In genomic region chr12:93526786-93527428, GRCh38 we compare ENCODE assay signal across 10 cellular contexts. TPM values are rescaled to one million over a fixed set of nuclear protein-coding genes. Genes with fewer than 3 reads are reported as not detected.
DNase-seq lines count a peak whose midpoint lies in the region; ATAC-seq, FAIRE-seq and TF ChIP-seq lines count a peak whose summit lies in the region.
"Had no signal": no experiment of that assay in that cellular context is flagged by ENCODE, and none has a peak within 500 bp of the region (broad histone marks: within the 10 kb centered on the region; RNA-seq: fewer than 3 reads in every experiment).

No MANE protein-coding gene starts in this region.

- peak; percentile 28 to 92 for DNase-seq in A549 (ENCODE audit: low read depth in 1 of 2, low spot score in 1 of 2)
- DNase-seq in SW480 (ENCODE audit: low spot score), result peak; percentile 69
- peak; percentile 58 for DNase-seq in hepatic stellate cell (ENCODE audit: low spot score)
- no peak for DNase-seq in NCI-H2029 (lab: John Stamatoyannopoulos, UW)
- DNase-seq in activated effector memory CD4-positive, alpha-beta T cell treated with Interleukin-2 at 50 U/mL for 16 hours, result no peak
- DNase-seq: activated CD8-positive, alpha-beta memory T cell treated with anti-CD3 and anti-CD28 coated beads for 24 hours had no signal

- H3K4me3 ChIP-seq in A549 (no peak overlapping the region), HEK293 (ENCODE audit: low read depth, low read length) (no peak overlapping the region)
- H3K4me3 ChIP-seq: BLaER1 treated with 17β-estradiol and CSF1 and Interleukin-3, amounts not matched to agents 10 nM and 100 nM had no signal

- 3% methylated on average over 4 of the region's 4 CpGs for WGBS in A549 (ENCODE audit: missing lambda C conversion rate)

- no peak for TF ChIP-seq POLR2A in A549 (IDR thresholded peaks at IDR 0.05; ENCODE audit: low read length)

- H3K9me3 ChIP-seq in A549, result no peaks in the 10 kb centered on the region
- no peaks in the 10 kb centered on the region for H3K9me3 ChIP-seq in HEK293 (ENCODE audit: control insufficient read depth, insufficient read depth, low read depth, low read length)

- peak in 1 of 2 experiments; percentile 34; a peak in 1 of 5 replicates for TF ChIP-seq EP300 in A549 (IDR thresholded peaks at IDR 0.05)

- POLR2A ChIA-PET in A549 (lab: Yijun Ruan, JAX) (interaction anchor here (0.6 to 1.0 kb wide), 2 partner anchors 64 to 572 kb away, joined by 3 read pairs; no protein-coding TSS in a partner anchor), HEK293 (lab: Yijun Ruan, JAX) (interaction anchor here (0.6 to 1.0 kb wide), 2 partner anchors 43 to 117 kb away, joined by 3 to 5 read pairs; no protein-coding TSS in a partner anchor)

- peak overlapping the region; percentile 74 for H3K4me2 ChIP-seq in A549
- H3K4me2 ChIP-seq: BLaER1 treated with 17β-estradiol and CSF1 and Interleukin-3, amounts not matched to agents 10 nM and 100 nM had no signal

- 0 out of 5 replicates have a peak, but pooled peaks of 1 of the 2 experiments have one; percentile 7 for TF ChIP-seq RAD21 in A549 (conservative IDR thresholded peaks at IDR 0.05 in 1 of 2, IDR thresholded peaks at IDR 0.05 in 1 of 2)

- no peak for TF ChIP-seq CTCF in A549 (IDR thresholded peaks at IDR 0.05)
- TF ChIP-seq CTCF in HEK293 (tag by site-specific recombination; IDR thresholded peaks at IDR 0.05), result no peak

- H3K27ac ChIP-seq in A549, result peak overlapping the region; percentile 56 to 74
- no peak overlapping the region for H3K27ac ChIP-seq in HEK293 (ENCODE audit: extremely low read depth, low read depth, low read length)
- H3K27ac ChIP-seq: BLaER1 treated with 17β-estradiol and CSF1 and Interleukin-3, amounts not matched to agents 10 nM and 100 nM had no signal

- ATAC-seq in A549 (peak; percentile 68 to 78; a peak in 5 of 6 replicates), GM18511 (IDR thresholded peaks at IDR 0.05; ENCODE audit: unreplicated experiment) (no peak), GM21360 (IDR thresholded peaks at IDR 0.05; ENCODE audit: unreplicated experiment) (no peak)

- FAIRE-seq in A549 (lab: Jason Lieb, UNC), result no peak

- CTCF ChIA-PET in A549 (lab: Yijun Ruan, JAX) (interaction anchor here (0.5 to 7.8 kb wide), 13 partner anchors 9 to 1028 kb away, joined by 3 to 75 read pairs (median 3); no protein-coding TSS in a partner anchor), HEK293 (lab: Yijun Ruan, JAX) (interaction anchor here (0.6 to 1.5 kb wide), 8 partner anchors 10 to 860 kb away, joined by 3 to 8 read pairs (median 3); no protein-coding TSS in a partner anchor)

- H3K36me3 ChIP-seq in HEK293 (ENCODE audit: control insufficient read depth in 2 of 2, insufficient read depth in 1 of 2, low read length in 2 of 2), result no peaks in the 10 kb centered on the region
- H3K36me3 ChIP-seq: BLaER1 treated with 17β-estradiol and CSF1 and Interleukin-3, amounts not matched to agents 10 nM and 100 nM had no signal

- peaks cover 40% of the 10 kb centered on the region for H3K4me1 ChIP-seq in A549
- 0 out of 2 replicates have a peak, but pooled peaks cover 2% of the 10 kb centered on the region for H3K4me1 ChIP-seq in HEK293 (ENCODE audit: control insufficient read depth, insufficient read depth, low read length)

TF ChIP-seq in A549, 52 proteins besides CTCF, POLR2A, EP300 and RAD21 (continues in another document):
- 0 out of 3 replicates have a peak, but pooled peaks have one; percentile 26 for TF ChIP-seq SMC3 (IDR thresholded peaks at IDR 0.05)
- no peak for TF ChIP-seq HOXB13 (CRISPR knock-in tag; IDR thresholded peaks at IDR 0.05; ENCODE audit: low read depth)
- no peak for TF ChIP-seq TP53 (CRISPR knock-in tag; IDR thresholded peaks at IDR 0.05)
- TF ChIP-seq JUN (IDR thresholded peaks at IDR 0.05), result peak in 1 of 2 experiments; percentile 66; a peak in 2 of 5 replicates
- TF ChIP-seq HOXA7 (CRISPR knock-in tag; IDR thresholded peaks at IDR 0.05), result no peak
- no peak for TF ChIP-seq REST (IDR thresholded peaks at IDR 0.05)
- no peak for TF ChIP-seq RARB (CRISPR knock-in tag; IDR thresholded peaks at IDR 0.05)

TF ChIP-seq in HEK293, 187 proteins besides CTCF, POLR2A, EP300 and RAD21 (continues in another document):
- no peak for TF ChIP-seq ZNF529 (tag by site-specific recombination; IDR thresholded peaks at IDR 0.05; ENCODE audit: insufficient replicate concordance)
- no peak for TF ChIP-seq OSR2 (tag by site-specific recombination; IDR thresholded peaks at IDR 0.05)
- no peak for TF ChIP-seq ZNF560 (tag by site-specific recombination; IDR thresholded peaks at IDR 0.05; ENCODE audit: borderline replicate concordance)
- TF ChIP-seq SETDB1 (IDR thresholded peaks at IDR 0.05; ENCODE audit: insufficient read length, low read length), result no peak
- no peak for TF ChIP-seq KLF9 (tag by site-specific recombination; IDR thresholded peaks at IDR 0.05; ENCODE audit: low read depth)
- TF ChIP-seq ZNF558 (tag by site-specific recombination; IDR thresholded peaks at IDR 0.05), result no peak
- no peak for TF ChIP-seq BCL11B (tag by site-specific recombination; IDR thresholded peaks at IDR 0.05; ENCODE audit: low read depth)
- no peak for TF ChIP-seq ZNF266 (tag by site-specific recombination; IDR thresholded peaks at IDR 0.05; ENCODE audit: low read depth)
- TF ChIP-seq MYNN (tag by site-specific recombination; IDR thresholded peaks at IDR 0.05; ENCODE audit: borderline replicate concordance), result no peak
- no peak for TF ChIP-seq ZSCAN23 (tag by site-specific recombination; IDR thresholded peaks at IDR 0.05)
- no peak for TF ChIP-seq ZNF214 (tag by site-specific recombination; IDR thresholded peaks at IDR 0.05; ENCODE audit: borderline replicate concordance)
- TF ChIP-seq KLF17 (tag by site-specific recombination; IDR thresholded peaks at IDR 0.05), result no peak
- no peak for TF ChIP-seq ZNF2 (tag by site-specific recombination; IDR thresholded peaks at IDR 0.05)
- TF ChIP-seq ZNF157 (tag by site-specific recombination; IDR thresholded peaks at IDR 0.05), result no peak
- no peak for TF ChIP-seq ZNF202 (tag by site-specific recombination; IDR thresholded peaks at IDR 0.05; ENCODE audit: borderline replicate concordance)
- TF ChIP-seq EGR2 (tag by site-specific recombination; IDR thresholded peaks at IDR 0.05; ENCODE audit: low read depth), result peak; percentile 37; the same call in 1 of the 2 replicates
- no peak for TF ChIP-seq KLF8 (tag by site-specific recombination; IDR thresholded peaks at IDR 0.05)
- TF ChIP-seq SALL2 (tag by site-specific recombination; IDR thresholded peaks at IDR 0.05; ENCODE audit: borderline replicate concordance), result no peak
- no peak for TF ChIP-seq PRDM10 (tag by site-specific recombination; IDR thresholded peaks at IDR 0.05)
- no peak for TF ChIP-seq ZSCAN30 (tag by site-specific recombination; IDR thresholded peaks at IDR 0.05)

RNA-seq across cellular contexts. Expression of gene SOCS2, which starts 45.6 kb away (rescaled TPM):
- polyA plus RNA-seq in A549 (2011; rRNA removed), result 18.5 and 21.8 TPM in 2 replicates
- 14.2 and 17.0 TPM in 2 replicates for polyA plus RNA-seq in A549 (2012; cell fraction: cytosol; rRNA removed)
- polyA plus RNA-seq in A549 (2012; cell fraction: nucleus; rRNA removed), result 25.2 and 33.7 TPM in 2 replicates
- 17.3 to 22.2 TPM (median 18.1 TPM) in 3 replicates for polyA plus RNA-seq in A549 (2017; fragmentation: RNase III; extraction: RNeasy Plus Mini Kit Qiagen cat#74134 plus additional on column Dnase treatment)
- polyA minus RNA-seq in A549 (2011; rRNA and poly(A)+ RNA removed), result 7.6 and 8.4 TPM in 2 replicates

RNA-seq across cellular contexts. Expression of gene MRPL42, which starts 59.6 kb away (rescaled TPM):
- polyA plus RNA-seq in A549 (2011; rRNA removed), result 190 and 201 TPM in 2 replicates
- polyA plus RNA-seq in A549 (2012; cell fraction: cytosol; rRNA removed), result 43.8 and 49.3 TPM in 2 replicates
- polyA plus RNA-seq in A549 (2012; cell fraction: nucleus; rRNA removed), result 11.5 and 25.7 TPM in 2 replicates
- 73.6 to 84.8 TPM (median 74.9 TPM) in 3 replicates for polyA plus RNA-seq in A549 (2017; fragmentation: RNase III; extraction: RNeasy Plus Mini Kit Qiagen cat#74134 plus additional on column Dnase treatment)
- polyA minus RNA-seq in A549 (2011; rRNA and poly(A)+ RNA removed), result 16.5 and 28.4 TPM in 2 replicates

Comparison
In these comparisons a context has a peak if more than half of its experiments do, and no peak if none do; other contexts are left out.
1. ATAC-seq: peak in A549 (2 of 2); none in GM18511 (single experiment) and GM21360 (single experiment).
2. DNase-seq: peak in A549 (2 of 2), SW480 (single experiment) and hepatic stellate cell (single experiment); none in NCI-H2029 (single experiment) and activated effector memory CD4-positive, alpha-beta T cell treated with Interleukin-2 at 50 U/mL for 16 hours (single experiment).